22 cellular contexts compared by ENCODE assay signal in the genomic region with DNA sequence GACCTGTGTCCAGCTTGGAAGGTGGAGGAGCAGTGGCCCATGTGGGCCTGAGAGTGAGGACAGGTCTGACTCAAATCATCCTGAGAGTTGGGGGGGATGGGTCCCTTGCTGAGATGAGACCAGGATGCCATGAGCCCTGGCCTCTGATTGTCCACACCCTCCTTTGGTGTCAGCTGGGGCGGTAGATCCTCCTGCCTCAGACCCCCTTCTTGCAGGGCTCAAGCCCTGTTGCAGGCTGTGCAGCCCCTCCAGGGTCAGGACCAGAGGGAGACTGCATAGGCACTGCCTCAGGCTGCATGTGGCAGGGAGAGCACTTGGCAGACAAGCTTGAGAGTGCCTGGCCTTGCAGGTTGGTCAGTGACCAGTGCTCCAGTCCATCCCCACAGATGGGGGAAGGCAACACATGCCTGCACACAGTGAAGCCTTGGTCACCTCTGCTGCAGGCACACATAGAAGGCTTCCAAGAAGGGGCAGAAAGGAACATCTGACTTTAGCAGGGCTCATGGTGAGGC.
"Had no signal": no experiment of that assay in that cellular context is flagged by ENCODE, and none has a peak within 500 bp of the region (broad histone marks: within the 10 kb centered on the region; RNA-seq: fewer than 3 reads in every experiment).

No MANE protein-coding gene starts in this region.

- H3K27ac Mint-ChIP-seq: stimulated activated naive B cell treated with anti-CD40 and anti-IgM and Interleukin-4, amounts not matched to agents 10 μg/mL and 1 μg/mL and 100 μg/mL, for 72 hours; stimulated activated naive CD8-positive, alpha-beta T cell treated with anti-CD3 and anti-CD28 coated beads, Interleukin-15, amount 100 ng/mL, for 72 hours had no signal

- H3K4me3 ChIP-seq: heart left ventricle, left lung, lung, pancreas, prostate gland, testis, tibial nerve, upper lobe of right lung, vagina had no signal

- H3K4me3 Mint-ChIP-seq: naive thymus-derived CD4-positive, alpha-beta T cell; neural crest cell; stimulated activated naive B cell treated with anti-CD40 and anti-IgM and Interleukin-4, amounts not matched to agents 10 μg/mL and 1 μg/mL and 100 μg/mL, for 72 hours; stimulated activated naive CD8-positive, alpha-beta T cell treated with anti-CD3 and anti-CD28 coated beads, Interleukin-15, amount 100 ng/mL, for 72 hours had no signal

- H3K4me1 ChIP-seq: heart left ventricle, left lung, pancreas, prostate gland, testis, tibial nerve, upper lobe of right lung, vagina had no signal

- H3K27ac ChIP-seq: heart left ventricle, left lung, pancreas, prostate gland, testis, tibial nerve, upper lobe of right lung, vagina had no signal

- ATAC-seq: esophagus mucosa; heart left ventricle; left lung; naive thymus-derived CD4-positive, alpha-beta T cell; pancreas; sciatic nerve; stimulated activated naive B cell treated with anti-CD40 and anti-IgM and Interleukin-4, amounts not matched to agents 10 μg/mL and 1 μg/mL and 100 μg/mL, for 72 hours; stimulated activated naive CD8-positive, alpha-beta T cell treated with anti-CD3 and anti-CD28 coated beads, Interleukin-15, amount 100 ng/mL, for 72 hours; upper lobe of right lung had no signal

- H3K9me3 ChIP-seq: pancreas, prostate gland, testis, upper lobe of right lung had no signal

- H3K27me3 ChIP-seq: pancreas, testis, upper lobe of right lung, vagina had no signal

- H3K36me3 ChIP-seq: heart left ventricle, left lung, pancreas, prostate gland, tibial nerve, upper lobe of right lung, vagina had no signal

- DNase-seq: effector memory CD4-positive, alpha-beta T cell; hypothalamus; islet precursor cell; mesenchymal stem cell; naive thymus-derived CD4-positive, alpha-beta T cell; nucleus accumbens; stimulated activated CD4-positive, alpha-beta T cell treated with anti-CD3 and anti-CD28 coated beads, Interleukin-2, amount 100 ng/mL, for 24 hours; stimulated activated CD4-positive, alpha-beta T cell treated with anti-CD3 and anti-CD28 coated beads, Interleukin-4, amount 100 ng/mL, for 4 hours; stimulated activated naive B cell treated with anti-CD40 and anti-IgM and Interleukin-4, amounts not matched to agents 10 μg/mL and 1 μg/mL and 100 μg/mL, for 72 hours; stimulated activated naive CD8-positive, alpha-beta T cell treated with anti-CD3 and anti-CD28 coated beads, Interleukin-15, amount 100 ng/mL, for 72 hours; testis; upper lobe of right lung had no signal

- H3K27me3 Mint-ChIP-seq: stimulated activated naive CD8-positive, alpha-beta T cell treated with anti-CD3 and anti-CD28 coated beads, Interleukin-15, amount 100 ng/mL, for 72 hours had no signal

- H3K4me1 Mint-ChIP-seq: naive thymus-derived CD4-positive, alpha-beta T cell; neural crest cell; stimulated activated naive B cell treated with anti-CD40 and anti-IgM and Interleukin-4, amounts not matched to agents 10 μg/mL and 1 μg/mL and 100 μg/mL, for 72 hours; stimulated activated naive CD8-positive, alpha-beta T cell treated with anti-CD3 and anti-CD28 coated beads, Interleukin-15, amount 100 ng/mL, for 72 hours had no signal
